In the genomic region with DNA sequence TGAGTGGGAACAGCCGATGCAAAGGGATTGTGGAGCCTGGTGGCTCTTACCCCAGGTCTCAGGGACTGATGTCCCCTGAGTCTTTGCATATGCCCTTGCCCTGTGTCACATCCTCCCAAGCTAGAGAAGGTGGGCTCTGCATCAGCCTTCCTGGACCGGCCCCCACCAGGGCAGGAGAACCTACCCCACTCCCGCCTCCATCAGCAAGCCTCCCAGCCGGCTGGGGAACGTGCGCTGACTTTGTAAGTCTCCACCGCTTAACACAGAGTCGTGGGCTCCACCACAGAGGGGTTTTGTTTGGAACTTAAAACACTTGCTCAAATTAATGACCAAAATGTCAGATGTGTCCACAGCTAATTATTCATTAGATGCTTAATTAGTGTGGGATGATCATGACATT, we compare ENCODE assay signal across 22 cellular contexts.
DNase-seq lines count a peak whose midpoint lies in the region; ATAC-seq, FAIRE-seq and TF ChIP-seq lines count a peak whose summit lies in the region.
"Had no signal": no experiment of that assay in that cellular context is flagged by ENCODE, and none has a peak within 500 bp of the region (broad histone marks: within the 10 kb centered on the region; RNA-seq: fewer than 3 reads in every experiment).

No MANE protein-coding gene starts in this region.

- CTCF ChIA-PET in WTC11 (lab: Charles Lee): interaction anchor here (0.7 to 2.0 kb wide), 14 partner anchors 11 to 291 kb away, joined by 3 to 13 read pairs (median 4); no protein-coding TSS in a partner anchor
- CTCF ChIA-PET in activated CD4-positive, alpha-beta memory T cell treated with anti-CD3 and anti-CD28 coated beads for 36 hours (lab: Charles Lee): interaction anchor here (1.3 kb wide), 1 partner anchor 37 kb away, joined by 3 read pairs; no protein-coding TSS in a partner anchor

- no peak overlapping the region for H2BK15ac ChIP-seq in neuronal stem cell (ENCODE audit: low read length)

- H2BK5ac ChIP-seq in neuronal stem cell (ENCODE audit: low read length): no peak overlapping the region

- ATAC-seq in WTC11: no peak
- ATAC-seq in lower lobe of right lung: no peak
- ATAC-seq: CD8-positive, alpha-beta T cell had no signal

- POLR2A ChIA-PET in WTC11 (lab: Charles Lee): no interaction called here
- POLR2A ChIA-PET in activated CD4-positive, alpha-beta memory T cell treated with anti-CD3 and anti-CD28 coated beads for 36 hours (lab: Charles Lee): no interaction called here

- H3K27me3 ChIP-seq in cardiac muscle cell: no peaks in the 10 kb centered on the region
- no peaks in the 10 kb centered on the region for H3K27me3 ChIP-seq in left ventricle myocardium inferior (ENCODE audit: low read depth)
- H3K27me3 ChIP-seq in lower lobe of right lung (ENCODE audit: low read depth): no peaks in the 10 kb centered on the region
- peaks cover 0 to 4% (median 0%) of the 10 kb centered on the region in 3 experiments for H3K27me3 ChIP-seq in neuronal stem cell (ENCODE audit: control insufficient read depth in 3 of 3, insufficient read depth in 3 of 3, low read depth in 1 of 3, low read length in 3 of 3)
- H3K27me3 ChIP-seq: BLaER1 had no signal

- H3K4me1 Mint-ChIP-seq in WTC11: no peaks in the 10 kb centered on the region
- no peaks in the 10 kb centered on the region for H3K4me1 Mint-ChIP-seq in activated CD4-positive, alpha-beta memory T cell treated with anti-CD3 and anti-CD28 coated beads for 36 hours (ENCODE audit: low read depth)
- H3K4me1 Mint-ChIP-seq: B cell; CD4-positive, CD25-positive, alpha-beta regulatory T cell had no signal

- no peaks in the 10 kb centered on the region for H3K9me3 Mint-ChIP-seq in WTC11
- H3K9me3 Mint-ChIP-seq in activated CD4-positive, alpha-beta memory T cell treated with anti-CD3 and anti-CD28 coated beads for 36 hours: no peaks in the 10 kb centered on the region
- H3K9me3 Mint-ChIP-seq: CD4-positive, CD25-positive, alpha-beta regulatory T cell; CD8-positive, alpha-beta T cell; HFFc6 had no signal

- H2BK12ac ChIP-seq in neuronal stem cell (ENCODE audit: low read length): no peak overlapping the region

- H3K4me3 ChIP-seq in cardiac muscle cell (no peak overlapping the region), left ventricle myocardium inferior (no peak overlapping the region), lower lobe of right lung (no peak overlapping the region), neuronal stem cell (ENCODE audit: low read length in 2 of 2) (no peak overlapping the region)
- H3K4me3 ChIP-seq: BLaER1, GM23248, HAP-1 had no signal

- FAIRE-seq in GM19239 (lab: Jason Lieb, UNC): no peak
- FAIRE-seq: G401.6, GM12892, H54 had no signal

- DNase-seq in cardiac muscle cell (ENCODE audit: low read depth in 1 of 2, low spot score in 1 of 2) (no peak), left ventricle myocardium inferior (no peak), WTC11 (ENCODE audit: low spot score) (no peak), lower lobe of right lung (peak; percentile 15), neuronal stem cell (ENCODE audit: low spot score) (no peak), middle frontal gyrus (ENCODE audit: extremely low spot score, low spot score) (no peak), GM19239 (ENCODE audit: insufficient read length, low spot score) (no peak)
- no peak for DNase-seq in activated CD4-positive, alpha-beta memory T cell treated with anti-CD3 and anti-CD28 coated beads for 36 hours
- DNase-seq: Caco-2; CD4-positive, CD25-positive, alpha-beta regulatory T cell; CD8-positive, alpha-beta T cell; DMS153; DND-41 had no signal

- no peak overlapping the region for H3K23ac ChIP-seq in neuronal stem cell (ENCODE audit: low read depth, low read length, poor library complexity)

- no CpG with 5 or more reads among the region's 8 CpGs for WGBS in neuronal stem cell (ENCODE audit: extremely low coverage in 2 of 2, insufficient read length in 2 of 2, insufficient replicate concordance in 1 of 2), 2 donors

- no peak overlapping the region for H4K91ac ChIP-seq in neuronal stem cell (ENCODE audit: low read depth, low read length, poor library complexity)

- H3K79me1 ChIP-seq in neuronal stem cell (ENCODE audit: low read depth, low read length): no peaks in the 10 kb centered on the region

- H3K18ac ChIP-seq in neuronal stem cell (ENCODE audit: low read length): peak overlapping the region; percentile 15

- no peak overlapping the region for H3K14ac ChIP-seq in neuronal stem cell (ENCODE audit: low read length)

- no peak overlapping the region for H2AFZ ChIP-seq in neuronal stem cell (ENCODE audit: low read length)
- H2AFZ ChIP-seq: GM23248 had no signal

- no peak overlapping the region for H3K4me2 ChIP-seq in neuronal stem cell (ENCODE audit: insufficient read depth, low read length, poor library complexity, severe bottlenecking)
- H3K4me2 ChIP-seq: BLaER1 had no signal

- H3K4me3 Mint-ChIP-seq in WTC11: no peak overlapping the region
- no peak overlapping the region for H3K4me3 Mint-ChIP-seq in activated CD4-positive, alpha-beta memory T cell treated with anti-CD3 and anti-CD28 coated beads for 36 hours
- H3K4me3 Mint-ChIP-seq: B cell; CD8-positive, alpha-beta T cell; HFFc6 had no signal

- intact Hi-C loops in left ventricle myocardium inferior (cut with micrococcal nuclease) (no loop called here), lower lobe of right lung (cut with DNase I) (no loop called here)
- intact Hi-C loops in activated CD4-positive, alpha-beta memory T cell treated with anti-CD3 and anti-CD28 coated beads for 36 hours (cut with micrococcal nuclease): no loop called here

- H3K4ac ChIP-seq in neuronal stem cell (ENCODE audit: low read length): no peak overlapping the region

- no peak overlapping the region for H3K9ac ChIP-seq in neuronal stem cell (ENCODE audit: low read depth, low read length, poor library complexity)
- H3K9ac ChIP-seq: BLaER1, GM23248 had no signal

- H4K8ac ChIP-seq in neuronal stem cell (ENCODE audit: low read depth, low read length): no peak overlapping the region

- no peak overlapping the region for H2AK5ac ChIP-seq in neuronal stem cell (ENCODE audit: low read depth, low read length)

- no peak overlapping the region for H2BK120ac ChIP-seq in neuronal stem cell (ENCODE audit: low read depth, low read length)

- H3K4me1 ChIP-seq in cardiac muscle cell (ENCODE audit: low read depth) (peaks cover 36% of the 10 kb centered on the region), left ventricle myocardium inferior (peaks cover 30% of the 10 kb centered on the region), lower lobe of right lung (no peaks in the 10 kb centered on the region), neuronal stem cell (ENCODE audit: control insufficient read depth in 2 of 2, insufficient read depth in 1 of 2, low read depth in 1 of 2, low read length in 2 of 2) (no peaks in the 10 kb centered on the region)
- H3K4me1 ChIP-seq: Caco-2, HAP-1 had no signal

- H3K36me3 Mint-ChIP-seq in WTC11: no peaks in the 10 kb centered on the region; the same call in 1 of the 2 replicates
- no peaks in the 10 kb centered on the region for H3K36me3 Mint-ChIP-seq in activated CD4-positive, alpha-beta memory T cell treated with anti-CD3 and anti-CD28 coated beads for 36 hours
- H3K36me3 Mint-ChIP-seq: CD4-positive, CD25-positive, alpha-beta regulatory T cell; CD8-positive, alpha-beta T cell had no signal

- H3K27me3 Mint-ChIP-seq in WTC11 (ENCODE audit: low read depth): no peaks in the 10 kb centered on the region
- H3K27me3 Mint-ChIP-seq in activated CD4-positive, alpha-beta memory T cell treated with anti-CD3 and anti-CD28 coated beads for 36 hours: peaks cover 13% of the 10 kb centered on the region

- peak overlapping the region; percentile 45; the same call in 1 of the 2 replicates for H3K27ac Mint-ChIP-seq in WTC11
- H3K27ac Mint-ChIP-seq in activated CD4-positive, alpha-beta memory T cell treated with anti-CD3 and anti-CD28 coated beads for 36 hours: no peak overlapping the region
- H3K27ac Mint-ChIP-seq: B cell; CD4-positive, CD25-positive, alpha-beta regulatory T cell; CD8-positive, alpha-beta T cell; HFFc6 had no signal

- H3K36me3 ChIP-seq in cardiac muscle cell (no peaks in the 10 kb centered on the region), left ventricle myocardium inferior (no peaks in the 10 kb centered on the region), lower lobe of right lung (no peaks in the 10 kb centered on the region), neuronal stem cell (replicated peaks in 1 of 2; ENCODE audit: control insufficient read depth in 2 of 2, insufficient read depth in 2 of 2, low read length in 2 of 2) (no peaks in the 10 kb centered on the region)
- H3K36me3 ChIP-seq: BLaER1, HAP-1 had no signal

- TF ChIP-seq CTCF in cardiac muscle cell (IDR thresholded peaks at IDR 0.05; ENCODE audit: low read depth, low read length): no peak
- no peak for TF ChIP-seq CTCF in left ventricle myocardium inferior (IDR thresholded peaks at IDR 0.05; ENCODE audit: borderline replicate concordance)
- TF ChIP-seq CTCF in WTC11 (IDR thresholded peaks at IDR 0.05): no peak
- TF ChIP-seq CTCF in lower lobe of right lung (IDR thresholded peaks at IDR 0.05): no peak

- peak overlapping the region; percentile 58 for H3K27ac ChIP-seq in cardiac muscle cell
- H3K27ac ChIP-seq in left ventricle myocardium inferior (replicated peaks): no peak overlapping the region
- H3K27ac ChIP-seq in lower lobe of right lung: no peak overlapping the region
- H3K27ac ChIP-seq in neuronal stem cell (replicated peaks; ENCODE audit: low read length): no peak overlapping the region
- H3K27ac ChIP-seq: BLaER1, C4-2B, GM23248 had no signal

- no peaks in the 10 kb centered on the region for H3K9me3 ChIP-seq in cardiac muscle cell (ENCODE audit: low read depth)
- H3K9me3 ChIP-seq in left ventricle myocardium inferior (replicated peaks): no peaks in the 10 kb centered on the region
- H3K9me3 ChIP-seq in lower lobe of right lung: no peaks in the 10 kb centered on the region
- H3K9me3 ChIP-seq in neuronal stem cell (replicated peaks in 1 of 2; ENCODE audit: control insufficient read depth in 2 of 2, insufficient read depth in 1 of 2, low read depth in 1 of 2, low read length in 2 of 2): no peaks in the 10 kb centered on the region
- H3K9me3 ChIP-seq: BLaER1, Caco-2, HAP-1 had no signal

TF ChIP-seq in WTC11, 78 proteins besides CTCF, POLR2A, EP300 and RAD21 (continues in another document):
- no peak for TF ChIP-seq TCF7 (CRISPR knock-in tag; IDR thresholded peaks at IDR 0.05; ENCODE audit: low read depth)
- no peak for TF ChIP-seq ELF4 (CRISPR knock-in tag; IDR thresholded peaks at IDR 0.05; ENCODE audit: low read depth)
- no peak for TF ChIP-seq SMAD3 (CRISPR knock-in tag; IDR thresholded peaks at IDR 0.05; ENCODE audit: borderline replicate concordance)
- TF ChIP-seq MYBL2 (CRISPR knock-in tag; IDR thresholded peaks at IDR 0.05): no peak
- TF ChIP-seq, protein P1, sequence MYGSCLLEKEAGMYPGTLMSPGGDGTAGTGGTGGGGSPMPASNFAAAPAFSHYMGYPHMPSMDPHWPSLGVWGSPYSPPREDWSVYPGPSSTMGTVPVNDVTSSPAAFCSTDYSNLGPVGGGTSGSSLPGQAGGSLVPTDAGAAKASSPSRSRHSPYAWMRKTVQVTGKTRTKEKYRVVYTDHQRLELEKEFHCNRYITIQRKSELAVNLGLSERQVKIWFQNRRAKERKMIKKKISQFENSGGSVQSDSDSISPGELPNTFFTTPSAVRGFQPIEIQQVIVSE (CRISPR knock-in tag; IDR thresholded peaks at IDR 0.05; ENCODE audit: borderline replicate concordance): no peak
- TF ChIP-seq NR1H2 (CRISPR knock-in tag; IDR thresholded peaks at IDR 0.05): no peak
- TF ChIP-seq TEAD1 (CRISPR knock-in tag; IDR thresholded peaks at IDR 0.05): no peak
